In the genomic region with DNA sequence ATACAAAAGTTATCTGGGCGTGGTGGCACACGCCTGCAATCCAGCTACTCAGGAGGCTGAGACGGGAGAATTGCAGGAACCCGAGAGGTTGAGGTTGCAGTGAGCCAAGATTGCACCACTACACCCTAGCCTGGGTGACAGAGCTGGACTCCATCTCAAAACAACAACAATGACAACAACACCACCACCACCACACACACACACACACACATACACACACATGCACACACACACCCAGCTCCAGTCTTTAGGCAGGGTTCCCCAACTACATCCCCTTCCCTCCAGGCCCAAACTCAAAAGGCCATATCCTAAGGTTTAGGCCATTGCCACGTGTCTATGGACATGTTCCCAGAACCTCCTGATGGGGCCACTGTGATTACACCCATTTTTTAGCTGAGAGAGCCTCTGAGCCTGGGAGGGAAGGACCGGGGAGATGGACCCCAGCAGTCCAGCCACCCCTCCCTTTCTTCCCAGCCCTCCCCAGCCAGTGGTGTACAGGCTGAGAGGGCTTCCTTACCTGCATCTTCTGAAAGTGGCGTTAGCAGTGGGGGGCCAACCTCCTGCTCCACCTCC, we compare ENCODE assay signal across 18 cellular contexts. TPM values are rescaled to one million over a fixed set of nuclear protein-coding genes. Genes with fewer than 3 reads are reported as not detected.
DNase-seq lines count a peak whose midpoint lies in the region; ATAC-seq, FAIRE-seq and TF ChIP-seq lines count a peak whose summit lies in the region.
"Had no signal": no experiment of that assay in that cellular context is flagged by ENCODE, and none has a peak within 500 bp of the region (broad histone marks: within the 10 kb centered on the region; RNA-seq: fewer than 3 reads in every experiment).

No MANE protein-coding gene starts in this region.

- no peak overlapping the region for H3K4me3 Mint-ChIP-seq in activated naive CD4-positive, alpha-beta T cell treated with anti-CD3 and anti-CD28 coated beads for 36 hours
- H3K4me3 Mint-ChIP-seq: CD4-positive, alpha-beta memory T cell; H9 had no signal

- H3K9me3 ChIP-seq in DOHH2 (ENCODE audit: control insufficient read depth, insufficient read depth, low read length): no peaks in the 10 kb centered on the region
- no peaks in the 10 kb centered on the region for H3K9me3 ChIP-seq in OCI-LY3 (ENCODE audit: insufficient read depth, low read length)
- no peaks in the 10 kb centered on the region; a peak in 1 of 4 replicates for H3K9me3 ChIP-seq in H1 (ENCODE audit: insufficient read depth in 2 of 2, low read depth in 1 of 2, low read length in 1 of 2)
- no peaks in the 10 kb centered on the region for H3K9me3 ChIP-seq in osteoblast (ENCODE audit: low read depth, low read length)

- H3K4me1 ChIP-seq in DOHH2 (ENCODE audit: control insufficient read depth, low read length): peaks cover 40% of the 10 kb centered on the region
- peaks cover 26% of the 10 kb centered on the region for H3K4me1 ChIP-seq in OCI-LY3 (ENCODE audit: low read length)
- peaks cover 0 to 4% (median 2%) of the 10 kb centered on the region in 4 experiments; a peak in 4 of 7 replicates for H3K4me1 ChIP-seq in H1 (replicated peaks in 1 of 4; ENCODE audit: control insufficient read depth in 3 of 4, insufficient read depth in 4 of 4, low read length in 3 of 4)
- H3K4me1 ChIP-seq in osteoblast (ENCODE audit: insufficient read depth, low read length): peaks cover 13% of the 10 kb centered on the region
- peaks cover 5% of the 10 kb centered on the region for H3K4me1 ChIP-seq in foreskin keratinocyte

- H3K36me3 Mint-ChIP-seq in activated naive CD4-positive, alpha-beta T cell treated with anti-CD3 and anti-CD28 coated beads for 36 hours (ENCODE audit: low read depth): no peaks in the 10 kb centered on the region
- H3K36me3 Mint-ChIP-seq: CD4-positive, alpha-beta memory T cell had no signal

- no peak overlapping the region for H3K56ac ChIP-seq in H1 (replicated peaks; ENCODE audit: insufficient read length, low read depth, low read length)

- no peak for TF ChIP-seq POLR2A in H1 (IDR thresholded peaks at IDR 0.05; ENCODE audit: control extremely low read depth in 1 of 2, low read depth in 2 of 2, low read length in 2 of 2)

- POLR2A ChIA-PET in H1 (lab: Charles Lee; ENCODE audit: partially characterized antibody): interaction anchor here (1.8 to 9.8 kb wide), 3 partner anchors 12 to 84 kb away, joined by 4 to 106 read pairs (median 6); a partner anchor contains a TSS

- H3K9me3 Mint-ChIP-seq in activated naive CD4-positive, alpha-beta T cell treated with anti-CD3 and anti-CD28 coated beads for 36 hours: no peaks in the 10 kb centered on the region
- H3K9me3 Mint-ChIP-seq: CD4-positive, alpha-beta memory T cell; H9 had no signal

- H3K4ac ChIP-seq in H1 (replicated peaks; ENCODE audit: insufficient read length, low read depth, low read length): no peak overlapping the region

- H3K79me1 ChIP-seq in H1 (ENCODE audit: low read depth, low read length): no peaks in the 10 kb centered on the region

- H4K8ac ChIP-seq in H1 (ENCODE audit: extremely low read depth, insufficient read depth, low read length): peak overlapping the region; percentile 3; the same call in 1 of the 2 replicates

- H4K20me1 ChIP-seq in DOHH2 (ENCODE audit: control insufficient read depth, insufficient read depth, low read depth, low read length): no peaks in the 10 kb centered on the region
- no peaks in the 10 kb centered on the region for H4K20me1 ChIP-seq in OCI-LY3 (ENCODE audit: insufficient read depth, low read length)
- H4K20me1 ChIP-seq in H1 (replicated peaks in 1 of 2; ENCODE audit: control insufficient read depth in 1 of 2, insufficient read depth in 2 of 2, low read length in 2 of 2): no peaks in the 10 kb centered on the region
- H4K20me1 ChIP-seq in osteoblast (ENCODE audit: insufficient read depth, low read length): no peaks in the 10 kb centered on the region

- H3K4me2 ChIP-seq in DOHH2 (ENCODE audit: low read length) (peak overlapping the region; percentile 42), OCI-LY3 (ENCODE audit: low read length) (peak overlapping the region; percentile 23; the same call in 1 of the 2 replicates), H1 (ENCODE audit: insufficient read depth in 1 of 2, low read depth in 2 of 2, low read length in 2 of 2) (no peak overlapping the region), osteoblast (ENCODE audit: insufficient read depth, low read length) (no peak overlapping the region)

- H2BK120ac ChIP-seq in H1 (replicated peaks; ENCODE audit: low read depth, low read length): no peak overlapping the region

- H4K91ac ChIP-seq in H1 (replicated peaks; ENCODE audit: insufficient read length, low read length): no peak overlapping the region

- H4K5ac ChIP-seq in H1 (ENCODE audit: insufficient read length, low read depth, low read length): no peak overlapping the region

- DNase-seq in H1 (ENCODE audit: low read depth in 1 of 2, low spot score in 2 of 2) (no peak), osteoblast (ENCODE audit: insufficient read length, low spot score, missing footprints) (peak; percentile 68), GM19239 (ENCODE audit: insufficient read length, low spot score) (no peak), DMS 273 (lab: John Stamatoyannopoulos, UW; ENCODE audit: unreplicated experiment) (no peak), foreskin keratinocyte (no peak)
- DNase-seq in activated naive CD4-positive, alpha-beta T cell treated with anti-CD3 and anti-CD28 coated beads for 36 hours: no peak
- DNase-seq: ACHN; CD4-positive, alpha-beta memory T cell; DMS153; DMS79 treated with DMSO at 0.1 percent for 48 hours; GDM1; GM23248; H9 had no signal

- no peak overlapping the region for H3K18ac ChIP-seq in H1 (ENCODE audit: extremely low read depth, low read length)

- H3K9me2 ChIP-seq in DOHH2 (replicated peaks; ENCODE audit: control insufficient read depth, low read length): no peaks in the 10 kb centered on the region

- H2BK12ac ChIP-seq in H1 (ENCODE audit: low read depth, low read length): no peak overlapping the region; the same call in 1 of the 2 replicates

- H3K79me2 ChIP-seq in DOHH2 (ENCODE audit: control insufficient read depth, low read length) (no peaks in the 10 kb centered on the region), OCI-LY3 (ENCODE audit: low read length) (no peaks in the 10 kb centered on the region), H1 (ENCODE audit: control insufficient read depth in 1 of 2, insufficient read depth in 2 of 2, low read length in 2 of 2) (no peaks in the 10 kb centered on the region), osteoblast (ENCODE audit: insufficient read depth, low read length) (no peaks in the 10 kb centered on the region)

- CTCF ChIA-PET in H1 (lab: Charles Lee; ENCODE audit: partially characterized antibody): interaction anchor here (1.1 to 9.4 kb wide), 4 partner anchors 9 to 32 kb away, joined by 4 to 107 read pairs (median 13); a partner anchor contains a TSS
- CTCF ChIA-PET in activated naive CD4-positive, alpha-beta T cell treated with anti-CD3 and anti-CD28 coated beads for 36 hours (lab: Charles Lee): interaction anchor here (7.0 kb wide), 1 partner anchor 31 kb away, joined by 127 read pairs; a partner anchor contains a TSS

- H3K27me3 Mint-ChIP-seq in activated naive CD4-positive, alpha-beta T cell treated with anti-CD3 and anti-CD28 coated beads for 36 hours (ENCODE audit: low read depth): peaks cover 17% of the 10 kb centered on the region

- H2AFZ ChIP-seq in OCI-LY3 (ENCODE audit: low read depth, low read length): 0 out of 2 replicates have a peak overlapping the region, but pooled peaks have one; percentile 4
- no peak overlapping the region for H2AFZ ChIP-seq in H1 (ENCODE audit: low read length)
- no peak overlapping the region for H2AFZ ChIP-seq in osteoblast (ENCODE audit: low read length)
- H2AFZ ChIP-seq: GM23248 had no signal

- no peak overlapping the region for H2BK20ac ChIP-seq in H1 (ENCODE audit: low read length)

- FAIRE-seq in H1 (lab: Jason Lieb, UNC): no peak
- no peak for FAIRE-seq in GM19239 (lab: Jason Lieb, UNC)

- H2AK5ac ChIP-seq in H1 (ENCODE audit: low read depth, low read length): no peak overlapping the region

- H3K27ac ChIP-seq in DOHH2 (ENCODE audit: low read depth, low read length): no peak overlapping the region
- H3K27ac ChIP-seq in OCI-LY3 (ENCODE audit: low read length): no peak overlapping the region
- no peak overlapping the region for H3K27ac ChIP-seq in H1 (ENCODE audit: low read depth, low read length)
- no peak overlapping the region for H3K27ac ChIP-seq in osteoblast (ENCODE audit: low read depth, low read length)
- no peak overlapping the region for H3K27ac ChIP-seq in foreskin keratinocyte
- H3K27ac ChIP-seq: C4-2B, GM23248 had no signal

- WGBS in H1 (ENCODE audit: extremely low coverage in 1 of 2, insufficient coverage in 1 of 2, insufficient read length in 1 of 2, insufficient replicate concordance in 2 of 2, low coverage in 1 of 2, low lambda C conversion rate in 2 of 2, missing lambda C conversion rate in 1 of 2), 2 experiments: 80% methylated on average over 6 of the region's 7 CpGs; no CpG with 5 or more reads in 1 of the 2 experiments

- no peak overlapping the region for H3K27ac Mint-ChIP-seq in activated naive CD4-positive, alpha-beta T cell treated with anti-CD3 and anti-CD28 coated beads for 36 hours
- H3K27ac Mint-ChIP-seq: CD4-positive, alpha-beta memory T cell had no signal

- H3K9ac ChIP-seq in OCI-LY3 (ENCODE audit: low read length) (no peak overlapping the region), H1 (replicated peaks in 1 of 4; ENCODE audit: extremely low read depth in 1 of 4, low read depth in 3 of 4, low read length in 3 of 4) (no peak overlapping the region)
- H3K9ac ChIP-seq: GM23248 had no signal

- no peak overlapping the region for H3K14ac ChIP-seq in H1 (ENCODE audit: insufficient read length)

- peaks cover 4% of the 10 kb centered on the region; the same call in 1 of the 2 replicates for H3F3A ChIP-seq in DOHH2 (ENCODE audit: control insufficient read depth, insufficient read depth)

- ATAC-seq in foreskin keratinocyte: no peak

- no peak overlapping the region for H3K23ac ChIP-seq in H1 (ENCODE audit: insufficient read length)

- no peak for TF ChIP-seq RAD21 in H1 (IDR thresholded peaks at IDR 0.05 in 1 of 2, conservative IDR thresholded peaks at IDR 0.05 in 1 of 2; ENCODE audit: low read depth in 2 of 2, low read length in 2 of 2)

- H3K36me3 ChIP-seq in DOHH2 (ENCODE audit: control insufficient read depth, low read length) (no peaks in the 10 kb centered on the region), OCI-LY3 (replicated peaks; ENCODE audit: low read depth, low read length) (no peaks in the 10 kb centered on the region), H1 (ENCODE audit: control insufficient read depth in 2 of 4, insufficient read depth in 4 of 4, low read length in 3 of 4) (no peaks in the 10 kb centered on the region), osteoblast (ENCODE audit: insufficient read depth, low read length) (no peaks in the 10 kb centered on the region)

- TF ChIP-seq EP300 in H1 (IDR thresholded peaks at IDR 0.05; ENCODE audit: borderline replicate concordance in 1 of 2, low read depth in 2 of 2, low read length in 2 of 2): no peak

- intact Hi-C loops in activated naive CD4-positive, alpha-beta T cell treated with anti-CD3 and anti-CD28 coated beads for 36 hours (cut with micrococcal nuclease): no loop called here

- H3K4me3 ChIP-seq in DOHH2 (ENCODE audit: low read length) (no peak overlapping the region; the same call in 1 of the 2 replicates), OCI-LY3 (ENCODE audit: low read length) (no peak overlapping the region), H1 (ENCODE audit: extremely low read depth in 1 of 4, insufficient read depth in 2 of 4, low read depth in 3 of 4, low read length in 4 of 4) (no peak overlapping the region), osteoblast (ENCODE audit: insufficient read depth, low read length) (no peak overlapping the region)
- H3K4me3 ChIP-seq: GM23248 had no signal

- no peaks in the 10 kb centered on the region; the same call in 1 of the 2 replicates for H3K23me2 ChIP-seq in H1 (ENCODE audit: low read depth, low read length)

- TF ChIP-seq CTCF in DOHH2 (IDR thresholded peaks at IDR 0.05; ENCODE audit: low read depth, low read length, poor library complexity, severe bottlenecking): no peak
- TF ChIP-seq CTCF in OCI-LY3 (IDR thresholded peaks at IDR 0.05; ENCODE audit: low read depth, low read length): no peak
- TF ChIP-seq CTCF in H1 (IDR thresholded peaks at IDR 0.05; ENCODE audit: control extremely low read depth in 1 of 3, insufficient read depth in 1 of 3, low read depth in 1 of 3, low read length in 3 of 3): no peak
- no peak for TF ChIP-seq CTCF in osteoblast (IDR thresholded peaks at IDR 0.05; ENCODE audit: extremely low read depth, low read depth, low read length)
- no peak for TF ChIP-seq CTCF in foreskin keratinocyte (conservative IDR thresholded peaks at IDR 0.05)

- no peak overlapping the region for H2BK5ac ChIP-seq in H1 (ENCODE audit: low read depth, low read length)

- H3K27me3 ChIP-seq in DOHH2 (ENCODE audit: control insufficient read depth, low read length) (no peaks in the 10 kb centered on the region), OCI-LY3 (ENCODE audit: low read depth, low read length) (no peaks in the 10 kb centered on the region; the same call in 1 of the 2 replicates), H1 (replicated peaks in 1 of 4; ENCODE audit: control insufficient read depth in 3 of 4, extremely low read depth in 1 of 4, insufficient read depth in 3 of 4, low read length in 3 of 4) (peaks cover 0 to 2% (median 0%) of the 10 kb centered on the region in 4 experiments; a peak in 3 of 7 replicates), osteoblast (ENCODE audit: insufficient read depth, low read length) (no peaks in the 10 kb centered on the region), foreskin keratinocyte (no peaks in the 10 kb centered on the region)

- H2BK15ac ChIP-seq in H1 (ENCODE audit: low read length): no peak overlapping the region; the same call in 1 of the 2 replicates

- peaks cover 4% of the 10 kb centered on the region for H3K4me1 Mint-ChIP-seq in activated naive CD4-positive, alpha-beta T cell treated with anti-CD3 and anti-CD28 coated beads for 36 hours (ENCODE audit: low read depth)

RNA-seq across cellular contexts. Expression of a gene that starts 9.0 kb away (rescaled TPM):
- total RNA-seq in H1 (2021; fragmentation: NEBNext Ultra II Directional; extraction: Animal tissue kit (Norgen Biotek cat#: 25700)): 41.0 and 41.6 TPM in 2 replicates
- polyA plus RNA-seq in H1 (2011; rRNA removed): 13.6 and 23.7 TPM in 2 replicates
- 14.6 TPM for polyA plus RNA-seq in H1 (2011; cell fraction: cytosol; rRNA removed)
- 83.4 TPM for polyA plus RNA-seq in H1 (2011; cell fraction: nucleus; rRNA removed)
- 18.1 to 24.8 TPM (median 20.7 TPM) in 4 replicates for polyA plus RNA-seq in H1 (2012, experiment 1 of 2)
- 14.5 TPM for polyA plus RNA-seq in H1 (2012, experiment 2 of 2)
- 18.6 TPM for polyA plus RNA-seq in H1 (2013, experiment 1 of 2)
- polyA plus RNA-seq in H1 (2013, experiment 2 of 2): 17.7 TPM
- polyA minus RNA-seq in H1 (2011; rRNA and poly(A)+ RNA removed): 18.0 and 24.8 TPM in 2 replicates
- polyA minus RNA-seq in H1 (2011; cell fraction: cytosol; rRNA and poly(A)+ RNA removed): 23.3 TPM
- polyA minus RNA-seq in H1 (2011; cell fraction: nucleus; rRNA and poly(A)+ RNA removed): 61.6 TPM
- 48.5 and 49.2 TPM in 2 replicates for total RNA-seq in osteoblast
- 10 to 100 TPM; 28.6 to 29.1 TPM for total RNA-seq in activated naive CD4-positive, alpha-beta T cell treated with anti-CD3 and anti-CD28 coated beads for 36 hours
- 39.8 TPM in 2 replicates for total RNA-seq in foreskin keratinocyte
- 26.4 and 27.7 TPM in 2 replicates for polyA plus RNA-seq in foreskin keratinocyte

RNA-seq across cellular contexts. Expression of a gene that starts 13.4 kb away (rescaled TPM):
- 0.19 and 0.25 TPM in 2 replicates for total RNA-seq in H1 (2021; fragmentation: NEBNext Ultra II Directional; extraction: Animal tissue kit (Norgen Biotek cat#: 25700))
- 0.05 TPM in 2 replicates for polyA plus RNA-seq in H1 (2011; rRNA removed)
- polyA plus RNA-seq in H1 (2011; cell fraction: cytosol; rRNA removed): 0.05 TPM
- polyA plus RNA-seq in H1 (2011; cell fraction: nucleus; rRNA removed): 0.43 TPM
- polyA plus RNA-seq in H1 (2012, experiment 1 of 2): 0.12 TPM in 1 of 4 replicates, not detected in the others
- polyA plus RNA-seq in H1 (2012, experiment 2 of 2): 0.09 TPM
- polyA plus RNA-seq in H1 (2013, experiment 1 of 2): 0.08 TPM
- 0.06 TPM for polyA plus RNA-seq in H1 (2013, experiment 2 of 2)
- 0.22 and 0.35 TPM in 2 replicates for polyA minus RNA-seq in H1 (2011; rRNA and poly(A)+ RNA removed)
- not detected for polyA minus RNA-seq in H1 (2011; cell fraction: cytosol; rRNA and poly(A)+ RNA removed)
- polyA minus RNA-seq in H1 (2011; cell fraction: nucleus; rRNA and poly(A)+ RNA removed): 1.4 TPM
- total RNA-seq in osteoblast: under 0.01 and 0.29 TPM in 2 replicates
- total RNA-seq in activated naive CD4-positive, alpha-beta T cell treated with anti-CD3 and anti-CD28 coated beads for 36 hours: under 1 TPM in 1 of 2 experiments, not detected in 1; 0.17 TPM
- total RNA-seq in foreskin keratinocyte: 0.24 TPM in 1 of 2 replicates, not detected in the other
- 0.08 TPM in 1 of 2 replicates, not detected in the other for polyA plus RNA-seq in foreskin keratinocyte
- total RNA-seq: A172, GM23248, HT-29 had no signal
- polyA plus RNA-seq: CD4-positive, alpha-beta memory T cell; GM23248 had no signal

RNA-seq across cellular contexts. Expression of a gene that starts 19.4 kb away (rescaled TPM):
- 27.4 and 28.2 TPM in 2 replicates for total RNA-seq in H1 (2021; fragmentation: NEBNext Ultra II Directional; extraction: Animal tissue kit (Norgen Biotek cat#: 25700))
- 13.7 and 25.3 TPM in 2 replicates for polyA plus RNA-seq in H1 (2011; rRNA removed)
- 18.9 TPM for polyA plus RNA-seq in H1 (2011; cell fraction: cytosol; rRNA removed)
- 155 TPM for polyA plus RNA-seq in H1 (2011; cell fraction: nucleus; rRNA removed)
- 18.9 to 42.0 TPM (median 34.4 TPM) in 4 replicates for polyA plus RNA-seq in H1 (2012, experiment 1 of 2)
- 23.6 TPM for polyA plus RNA-seq in H1 (2012, experiment 2 of 2)
- 12.6 TPM for polyA plus RNA-seq in H1 (2013, experiment 1 of 2)
- 10.9 TPM for polyA plus RNA-seq in H1 (2013, experiment 2 of 2)
- 7.1 and 11.1 TPM in 2 replicates for polyA minus RNA-seq in H1 (2011; rRNA and poly(A)+ RNA removed)
- 7.6 TPM for polyA minus RNA-seq in H1 (2011; cell fraction: cytosol; rRNA and poly(A)+ RNA removed)
- polyA minus RNA-seq in H1 (2011; cell fraction: nucleus; rRNA and poly(A)+ RNA removed): 26.5 TPM
- total RNA-seq in osteoblast: 26.8 and 30.4 TPM in 2 replicates
- total RNA-seq in activated naive CD4-positive, alpha-beta T cell treated with anti-CD3 and anti-CD28 coated beads for 36 hours: 1 to 10 TPM; 6.1 TPM
- 7.4 and 8.4 TPM in 2 replicates for total RNA-seq in foreskin keratinocyte
- 8.0 and 9.8 TPM in 2 replicates for polyA plus RNA-seq in foreskin keratinocyte

RNA-seq across cellular contexts. Expression of a gene that starts 32.6 kb away (rescaled TPM):
- total RNA-seq in H1 (2021; fragmentation: NEBNext Ultra II Directional; extraction: Animal tissue kit (Norgen Biotek cat#: 25700)): 24.2 and 27.3 TPM in 2 replicates
- polyA plus RNA-seq in H1 (2011; rRNA removed): 20.9 and 37.2 TPM in 2 replicates
- polyA plus RNA-seq in H1 (2011; cell fraction: cytosol; rRNA removed): 21.5 TPM
- polyA plus RNA-seq in H1 (2011; cell fraction: nucleus; rRNA removed): 69.2 TPM
- 7.1 to 16.2 TPM (median 15.3 TPM) in 4 replicates for polyA plus RNA-seq in H1 (2012, experiment 1 of 2)
- polyA plus RNA-seq in H1 (2012, experiment 2 of 2): 8.7 TPM
- 15.1 TPM for polyA plus RNA-seq in H1 (2013, experiment 1 of 2)
- 13.5 TPM for polyA plus RNA-seq in H1 (2013, experiment 2 of 2)
- polyA minus RNA-seq in H1 (2011; rRNA and poly(A)+ RNA removed): 4.6 and 6.7 TPM in 2 replicates
- 18.0 TPM for polyA minus RNA-seq in H1 (2011; cell fraction: cytosol; rRNA and poly(A)+ RNA removed)
- polyA minus RNA-seq in H1 (2011; cell fraction: nucleus; rRNA and poly(A)+ RNA removed): 19.0 TPM
- total RNA-seq in osteoblast: 11.6 and 11.8 TPM in 2 replicates
- 1 to 10 TPM; 1.8 to 2.2 TPM for total RNA-seq in activated naive CD4-positive, alpha-beta T cell treated with anti-CD3 and anti-CD28 coated beads for 36 hours
- total RNA-seq in foreskin keratinocyte: 5.4 and 7.8 TPM in 2 replicates
- 8.1 and 10.6 TPM in 2 replicates for polyA plus RNA-seq in foreskin keratinocyte

Comparison
In these comparisons a context has a peak if more than half of its experiments do, and no peak if none do; other contexts are left out.
1. H3K4me2 ChIP-seq: peak in DOHH2 (single experiment) and OCI-LY3 (single experiment); none in H1 (0 of 2) and osteoblast (single experiment).